ENCODE assay signal across 1 cellular context in genomic region chr15:58110999-58111717, GRCh38.
TF ChIP-seq lines count a peak whose summit lies in the region.

No MANE protein-coding gene starts in this region.

TF ChIP-seq in K562, 482 proteins besides CTCF, POLR2A, EP300 and RAD21 (continued from another document and continues in another):
- TF ChIP-seq ZBTB40 (IDR thresholded peaks at IDR 0.05) (0 out of 2 replicates have a peak, but pooled peaks have one; percentile 14), ZBTB40 (CRISPR knock-in tag; IDR thresholded peaks at IDR 0.05) (no peak), FOXA3 (CRISPR knock-in tag; conservative IDR thresholded peaks at IDR 0.05 in 1 of 2, IDR thresholded peaks at IDR 0.05 in 1 of 2) (no peak), ZNF311 (CRISPR knock-in tag; IDR thresholded peaks at IDR 0.05) (no peak), ASH1L (IDR thresholded peaks at IDR 0.05; ENCODE audit: borderline replicate concordance, low read depth, partially characterized antibody) (no peak), ZNF224 (CRISPR knock-in tag; IDR thresholded peaks at IDR 0.05) (no peak), MXD1 (CRISPR knock-in tag; IDR thresholded peaks at IDR 0.05; ENCODE audit: borderline replicate concordance, poor library complexity, severe bottlenecking) (no peak), NR4A1 (CRISPR knock-in tag; IDR thresholded peaks at IDR 0.05) (no peak), NR4A1 (tag; IDR thresholded peaks at IDR 0.05) (no peak), SMARCA5 (IDR thresholded peaks at IDR 0.05) (peak; percentile 86), E2F3 (CRISPR knock-in tag; IDR thresholded peaks at IDR 0.05) (no peak), ETV1 (tag; conservative IDR thresholded peaks at IDR 0.05; ENCODE audit: low read depth) (peak; percentile 60; the same call in 1 of the 2 replicates), SRSF9 (IDR thresholded peaks at IDR 0.05; ENCODE audit: borderline replicate concordance, low read depth, low read length) (no peak), TAF9B (IDR thresholded peaks at IDR 0.05; ENCODE audit: partially characterized antibody) (peak; percentile 99), CXXC5 (CRISPR knock-in tag; IDR thresholded peaks at IDR 0.05) (no peak; the same call in none of the 2 replicates), ZNF668 (CRISPR knock-in tag; IDR thresholded peaks at IDR 0.05) (0 out of 2 replicates have a peak, but pooled peaks have one; percentile 61), TRIM24 (IDR thresholded peaks at IDR 0.05) (peak; percentile 95), BCL6 (CRISPR knock-in tag; IDR thresholded peaks at IDR 0.05) (no peak), SFPQ (IDR thresholded peaks at IDR 0.05; ENCODE audit: low read depth, low read length) (no peak), ZNF586 (CRISPR knock-in tag; conservative IDR thresholded peaks at IDR 0.05) (no peak), STAT6 (CRISPR knock-in tag; IDR thresholded peaks at IDR 0.05) (no peak), ZBTB8A (IDR thresholded peaks at IDR 0.05; ENCODE audit: partially characterized antibody) (no peak), ZNF316 (IDR thresholded peaks at IDR 0.05) (peak; percentile 99), ELK3 (CRISPR knock-in tag; IDR thresholded peaks at IDR 0.05) (no peak), ZNF655 (CRISPR knock-in tag; IDR thresholded peaks at IDR 0.05) (no peak), VEZF1 (CRISPR knock-in tag; IDR thresholded peaks at IDR 0.05) (peak; percentile 52; the same call in 1 of the 2 replicates), FOSL1 (tag; conservative IDR thresholded peaks at IDR 0.05) (peak; percentile 92), FOXA1 (IDR thresholded peaks at IDR 0.05; ENCODE audit: borderline replicate concordance) (no peak), GTF3C2 (IDR thresholded peaks at IDR 0.05; ENCODE audit: borderline replicate concordance, extremely low read depth, insufficient read length) (no peak), ZNF764 (CRISPR knock-in tag; IDR thresholded peaks at IDR 0.05; ENCODE audit: low read depth) (no peak), SMAD1 (IDR thresholded peaks at IDR 0.05; ENCODE audit: low read depth, low read length, partially characterized antibody) (no peak), CBX2 (IDR thresholded peaks at IDR 0.05; ENCODE audit: insufficient read depth, low read length, poor library complexity, severe bottlenecking) (no peak), ZNF780A (CRISPR knock-in tag; IDR thresholded peaks at IDR 0.05) (no peak), NFIX (CRISPR knock-in tag; IDR thresholded peaks at IDR 0.05; ENCODE audit: low read depth) (no peak), MEF2A (IDR thresholded peaks at IDR 0.05; ENCODE audit: control insufficient read depth, low read depth, low read length) (no peak), MAZ (CRISPR knock-in tag; conservative IDR thresholded peaks at IDR 0.05 in 1 of 2, IDR thresholded peaks at IDR 0.05 in 1 of 2) (no peak), NBN (IDR thresholded peaks at IDR 0.05; ENCODE audit: low read depth) (peak; percentile 85), ZNF143 (CRISPR knock-in tag; IDR thresholded peaks at IDR 0.05) (no peak)
